8 cellular contexts compared by ENCODE assay signal in the genomic region with DNA sequence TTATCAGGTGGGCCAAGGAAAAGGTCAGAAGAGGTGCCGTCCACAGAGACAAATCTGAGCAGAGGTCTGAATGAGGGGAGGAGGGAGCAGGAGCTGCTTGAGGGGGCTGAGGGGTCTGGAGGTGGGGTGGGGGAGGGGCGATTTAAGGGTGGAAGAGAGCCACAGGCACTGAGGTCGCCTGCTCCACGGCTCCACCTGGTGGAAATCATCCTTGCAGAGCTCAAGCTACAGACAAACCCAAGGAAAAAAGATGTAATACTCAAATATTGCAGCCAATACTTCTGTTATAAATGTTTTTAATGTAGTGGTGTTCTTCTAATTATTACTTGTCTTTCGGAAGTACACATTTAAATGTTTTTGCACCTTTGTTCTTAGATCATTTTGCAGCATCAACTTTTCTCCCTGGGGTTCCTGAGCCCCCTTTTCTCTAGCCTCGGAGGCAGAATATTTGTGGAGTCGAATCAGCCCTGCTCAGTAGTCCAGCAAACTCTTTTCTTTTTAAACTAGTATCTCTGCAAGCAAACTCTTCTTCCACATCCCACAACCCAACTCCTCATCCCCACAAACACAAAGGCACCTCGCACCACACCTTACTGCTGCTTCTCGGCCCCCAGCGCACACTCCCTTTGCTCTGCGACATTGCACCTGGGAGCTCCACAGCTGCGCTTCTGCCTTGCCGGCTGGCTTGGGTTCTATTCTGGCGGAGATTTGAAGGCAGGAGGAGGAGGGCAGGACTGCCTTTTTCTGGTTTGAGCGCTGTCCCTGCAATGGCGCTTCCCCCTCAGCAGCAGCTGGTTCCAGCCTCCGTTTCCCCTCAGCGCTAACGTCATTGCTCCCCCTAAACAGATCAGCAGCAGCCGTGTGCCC. TPM values are rescaled to one million over a fixed set of nuclear protein-coding genes. Genes with fewer than 3 reads are reported as not detected.
A peak's percentile ranks its signal among the peaks of the same experiment; 100 is the strongest.
DNase-seq lines count a peak whose midpoint lies in the region; ATAC-seq, FAIRE-seq and TF ChIP-seq lines count a peak whose summit lies in the region.

No MANE protein-coding gene starts in this region.

- no peaks in the 10 kb centered on the region for H3K4me1 Mint-ChIP-seq in mesothelial cell of epicardium

- H3K27me3 Mint-ChIP-seq in mesothelial cell of epicardium (ENCODE audit: low read depth) = peaks cover 5% of the 10 kb centered on the region

- no peaks in the 10 kb centered on the region for H3K36me3 Mint-ChIP-seq in mesothelial cell of epicardium

- TF ChIP-seq CTCF in astrocyte of the cerebellum (IDR thresholded peaks at IDR 0.05; ENCODE audit: low read depth, low read length, missing control alignments) = peak; percentile 46
- no peak for TF ChIP-seq CTCF in mesothelial cell of epicardium (IDR thresholded peaks at IDR 0.05; ENCODE audit: unreplicated experiment)

- H3K9me3 Mint-ChIP-seq in mesothelial cell of epicardium = peaks cover 3% of the 10 kb centered on the region

- H3K36me3 ChIP-seq in MG63 = no peaks in the 10 kb centered on the region

- H3K27me3 ChIP-seq in MG63 = no peaks in the 10 kb centered on the region; the same call in 1 of the 2 replicates

- no peak for TF ChIP-seq POLR2A in H54 (IDR thresholded peaks at IDR 0.05; ENCODE audit: low read depth, low read length)

- no peak for ATAC-seq in GM21515 (IDR thresholded peaks at IDR 0.05; ENCODE audit: unreplicated experiment)

- H3K9me3 ChIP-seq in MG63 = no peaks in the 10 kb centered on the region

- DNase-seq in A172 (ENCODE audit: low spot score) = peak; percentile 57
- peak; percentile 72 for DNase-seq in ELR (ENCODE audit: low read depth)
- DNase-seq in MG63 = peak; percentile 68
- DNase-seq in astrocyte of the cerebellum (ENCODE audit: low read depth) = peak; percentile 1
- peak; percentile 41 to 49 for DNase-seq in mesothelial cell of epicardium (ENCODE audit: low spot score in 2 of 2, unreplicated experiment in 2 of 2)
- no peak for DNase-seq in H54 (ENCODE audit: insufficient read length, low spot score)
- DNase-seq in activated T-cell treated with anti-CD3 and anti-CD28 coated beads for 4 hours = no peak

- H3K4me3 Mint-ChIP-seq in mesothelial cell of epicardium = no peak overlapping the region

- no peak overlapping the region for H3K27ac Mint-ChIP-seq in mesothelial cell of epicardium

- in situ Hi-C loops in astrocyte of the cerebellum (cut with HindIII; ENCODE audit: low sequenced_read_pairs) = no loop called here

- H3K4me3 ChIP-seq in MG63 (no peak overlapping the region), astrocyte of the cerebellum (ENCODE audit: low read depth, low read length) (no peak overlapping the region)

- no peak for FAIRE-seq in H54 (lab: Jason Lieb, UNC)

RNA-seq across cellular contexts. Expression of gene TFAP2A, which starts 51.0 kb away (rescaled TPM):
- 5.2 TPM in 2 replicates for total RNA-seq in A172 (2014; rRNA removed; shearing (Covaris generic))
- total RNA-seq in MG63 (2014; rRNA removed; shearing (Covaris generic); ENCODE audit: low replicate concordance) = 9.5 and 14.8 TPM in 2 replicates
- 62.4 to 63.5 TPM (median 63.4 TPM) in 3 replicates for total RNA-seq in mesothelial cell of epicardium

RNA-seq across cellular contexts. Expression of gene GCNT2, which starts 55.3 kb away (rescaled TPM):
- total RNA-seq in A172 (2014; rRNA removed; shearing (Covaris generic)) = 16.6 and 19.3 TPM in 2 replicates
- 5.6 and 6.4 TPM in 2 replicates for total RNA-seq in MG63 (2014; rRNA removed; shearing (Covaris generic); ENCODE audit: low replicate concordance)
- total RNA-seq in mesothelial cell of epicardium = 29.3 to 35.0 TPM (median 32.2 TPM) in 3 replicates

Comparison
In these comparisons a context has a peak if more than half of its experiments do, and no peak if none do; other contexts are left out.
1. DNase-seq: peak in A172 (single experiment), ELR (single experiment), MG63 (single experiment), astrocyte of the cerebellum (single experiment) and mesothelial cell of epicardium (2 of 2); none in H54 (single experiment) and activated T-cell treated with anti-CD3 and anti-CD28 coated beads for 4 hours (single experiment).